In the genomic region with DNA sequence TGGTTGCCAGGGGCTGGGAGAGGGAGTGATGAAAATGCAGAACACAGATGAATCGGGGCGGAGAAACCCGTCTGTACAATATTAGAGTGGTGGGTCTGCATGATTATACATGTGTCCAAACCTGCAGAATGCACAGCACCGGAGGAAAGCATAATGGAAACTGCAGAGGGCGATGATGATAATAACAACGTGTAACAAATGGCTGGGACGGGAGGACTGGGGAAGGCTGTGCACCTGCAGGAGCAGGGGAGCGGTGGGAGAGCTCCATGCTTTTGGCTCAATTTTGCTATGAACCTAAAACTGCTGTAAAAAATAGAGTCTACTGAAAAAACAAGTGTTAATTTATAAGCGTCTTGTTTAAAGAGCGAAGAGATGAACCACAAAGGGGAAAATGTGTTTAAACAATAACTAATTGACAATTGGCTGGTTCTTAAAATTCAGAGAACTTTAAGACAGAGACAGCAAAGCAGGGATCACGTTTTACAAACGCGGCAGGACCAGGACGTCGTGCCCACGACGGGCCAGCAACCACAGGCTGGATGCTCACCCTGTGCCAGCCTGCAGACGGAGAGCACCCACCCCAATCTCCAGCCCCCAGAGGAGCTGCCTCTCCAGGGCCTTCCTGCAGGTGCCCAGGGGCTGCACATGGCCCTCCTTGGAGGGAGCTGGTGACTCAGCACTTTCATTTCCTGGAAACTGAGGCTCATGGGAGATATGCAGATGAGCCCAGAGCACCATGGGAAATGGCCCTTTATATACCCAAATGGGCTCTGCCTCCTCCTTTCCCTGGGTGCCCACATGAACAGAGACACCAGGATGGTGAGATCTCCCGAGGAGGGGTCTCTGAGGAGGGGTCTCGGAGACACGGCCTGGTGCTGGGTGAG, we compare ENCODE assay signal across 12 cellular contexts. TPM values are rescaled to one million over a fixed set of nuclear protein-coding genes. Genes with fewer than 3 reads are reported as not detected.
A peak's percentile ranks its signal among the peaks of the same experiment; 100 is the strongest.
DNase-seq lines count a peak whose midpoint lies in the region; ATAC-seq and TF ChIP-seq lines count a peak whose summit lies in the region.
"Had no signal": no experiment of that assay in that cellular context is flagged by ENCODE, and none has a peak within 500 bp of the region (broad histone marks: within the 10 kb centered on the region; RNA-seq: fewer than 3 reads in every experiment).

A gene with protein sequence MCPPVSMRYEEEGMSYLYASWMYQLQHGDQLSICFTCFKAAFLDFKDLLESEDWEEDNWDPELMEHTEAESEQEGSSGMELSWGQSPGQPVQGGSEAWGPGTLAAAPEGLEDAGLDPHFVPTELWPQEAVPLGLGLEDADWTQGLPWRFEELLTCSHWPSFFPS (plus strand): TSS at position 781 of the 884 bp plus-strand sequence. CDS start 2,904 bp downstream, outside the sequence.

- TF ChIP-seq EP300 in SK-N-SH (IDR thresholded peaks at IDR 0.05; ENCODE audit: borderline replicate concordance in 1 of 2, low read depth in 1 of 2, low read length in 1 of 2): no peak

- peak; percentile 67 for DNase-seq in activated CD4-positive, alpha-beta T cell treated with anti-CD3 and anti-CD28 coated beads, Interleukin-2, amount 10 ng/mL, durations not matched to agents 24 days and 14 days
- no peak for DNase-seq in activated CD4-positive, alpha-beta T cell treated with anti-CD3 and anti-CD28 coated beads, Interleukin-2, amount 50 U/mL, for 4 hours
- DNase-seq in LoVo (ENCODE audit: low spot score) (peak; percentile 22), SK-N-SH (peak; percentile 72), smooth muscle cell (lab: John Stamatoyannopoulos, UW; ENCODE audit: unreplicated experiment) (no peak)
- DNase-seq: GM23248, NCI-H2029 had no signal

- H3K9me2 ChIP-seq in SK-N-SH: no peaks in the 10 kb centered on the region

- H3K4me2 ChIP-seq in SK-N-SH (no peak within 1 kb of the TSS), parathyroid adenoma (ENCODE audit: low read length) (no peak within 1 kb of the TSS), smooth muscle cell (no peak within 1 kb of the TSS)

- peak within 1 kb of the TSS; percentile 25; the same call in 1 of the 2 replicates for H2AFZ ChIP-seq in SK-N-SH (ENCODE audit: low read depth)
- H2AFZ ChIP-seq in parathyroid adenoma: peak within 1 kb of the TSS; percentile 11
- H2AFZ ChIP-seq in smooth muscle cell (ENCODE audit: low read depth): no peak within 1 kb of the TSS
- H2AFZ ChIP-seq: GM23248 had no signal

- H3K9me3 ChIP-seq in SK-N-SH (no peaks in the 10 kb centered on the region), parathyroid adenoma (ENCODE audit: control insufficient read depth, low read length) (no peaks in the 10 kb centered on the region), smooth muscle cell (replicated peaks; ENCODE audit: low read depth) (no peaks in the 10 kb centered on the region)

- H3K4me3 ChIP-seq in SK-N-SH (ENCODE audit: low read depth in 2 of 2, low read length in 1 of 2) (no peak within 1 kb of the TSS; a peak in 1 of 4 replicates), parathyroid adenoma (ENCODE audit: low read depth, low read length) (no peak within 1 kb of the TSS), smooth muscle cell (no peak within 1 kb of the TSS)
- H3K4me3 ChIP-seq: GM23248 had no signal

- no peaks in the 10 kb centered on the region for H4K20me1 ChIP-seq in SK-N-SH (ENCODE audit: insufficient read depth)
- no peaks in the 10 kb centered on the region for H4K20me1 ChIP-seq in smooth muscle cell (ENCODE audit: low read depth)

- H3K36me3 ChIP-seq in SK-N-SH (replicated peaks in 1 of 2; ENCODE audit: control insufficient read depth in 1 of 2, insufficient read depth in 2 of 2, low read length in 1 of 2) (no peaks in the 10 kb centered on the region), parathyroid adenoma (ENCODE audit: control insufficient read depth, insufficient read depth, low read length) (no peaks in the 10 kb centered on the region), smooth muscle cell (ENCODE audit: low read depth) (no peaks in the 10 kb centered on the region)

- peak within 1 kb of the TSS; percentile 69 for H3K27ac Mint-ChIP-seq in activated CD4-positive, alpha-beta T cell treated with anti-CD3 and anti-CD28 coated beads, Interleukin-2, amount 10 ng/mL, durations not matched to agents 24 days and 14 days

- intact Hi-C loops in activated CD4-positive, alpha-beta T cell treated with anti-CD3 and anti-CD28 coated beads, Interleukin-2, amount 10 ng/mL, durations not matched to agents 24 days and 14 days (cut with micrococcal nuclease): no loop called here

- H3K79me2 ChIP-seq in SK-N-SH (ENCODE audit: insufficient read depth): no peaks in the 10 kb centered on the region
- no peaks in the 10 kb centered on the region for H3K79me2 ChIP-seq in parathyroid adenoma
- H3K79me2 ChIP-seq in smooth muscle cell (ENCODE audit: low read depth): no peaks in the 10 kb centered on the region

- POLR2A ChIA-PET in SK-N-SH (lab: Yijun Ruan, JAX): no interaction called here

- H3K9ac ChIP-seq in SK-N-SH (no peak within 1 kb of the TSS), parathyroid adenoma (no peak within 1 kb of the TSS), smooth muscle cell (ENCODE audit: low read depth) (no peak within 1 kb of the TSS)
- H3K9ac ChIP-seq: GM23248 had no signal

- 69% methylated on average over 21 of the region's 21 CpGs for WGBS in SK-N-SH (ENCODE audit: low lambda C conversion rate)
- 86% methylated on average over 21 of the region's 21 CpGs for WGBS in smooth muscle cell (ENCODE audit: low lambda C conversion rate)

- peak; percentile 40 for TF ChIP-seq RAD21 in SK-N-SH (IDR thresholded peaks at IDR 0.05; ENCODE audit: low read length)

- peak within 1 kb of the TSS in 1 of 2 experiments; percentile 26; a peak in 1 of 4 replicates for H3K27ac ChIP-seq in SK-N-SH (ENCODE audit: low read depth in 2 of 2, low read length in 1 of 2)
- H3K27ac ChIP-seq in parathyroid adenoma: no peak within 1 kb of the TSS
- no peak within 1 kb of the TSS for H3K27ac ChIP-seq in smooth muscle cell (ENCODE audit: low read depth)
- H3K27ac ChIP-seq: GM23248 had no signal

- H3K4me3 Mint-ChIP-seq in activated CD4-positive, alpha-beta T cell treated with anti-CD3 and anti-CD28 coated beads, Interleukin-2, amount 10 ng/mL, durations not matched to agents 24 days and 14 days: peak within 1 kb of the TSS; percentile 20

- CTCF ChIA-PET in SK-N-SH (lab: Yijun Ruan, JAX): interaction anchor here (0.6 to 5.5 kb wide), 13 partner anchors 12 to 183 kb away, joined by 3 to 76 read pairs (median 5); partner anchors contain the start of gene HEXD

- peaks cover 7% of the 10 kb centered on the region for H3K4me1 Mint-ChIP-seq in activated CD4-positive, alpha-beta T cell treated with anti-CD3 and anti-CD28 coated beads, Interleukin-2, amount 10 ng/mL, durations not matched to agents 24 days and 14 days

- H3K27me3 ChIP-seq in SK-N-SH (ENCODE audit: insufficient read depth) (no peaks in the 10 kb centered on the region; the same call in 1 of the 2 replicates), parathyroid adenoma (ENCODE audit: control insufficient read depth, insufficient read depth, low read length) (no peaks in the 10 kb centered on the region), smooth muscle cell (ENCODE audit: low read depth) (no peaks in the 10 kb centered on the region)

- H3K27me3 Mint-ChIP-seq in activated CD4-positive, alpha-beta T cell treated with anti-CD3 and anti-CD28 coated beads, Interleukin-2, amount 10 ng/mL, durations not matched to agents 24 days and 14 days: peaks cover 19% of the 10 kb centered on the region

- H3K4me1 ChIP-seq in SK-N-SH (ENCODE audit: control insufficient read depth in 1 of 2, insufficient read depth in 2 of 2, low read depth in 1 of 2, low read length in 1 of 2) (peaks cover 0 to 8% of the 10 kb centered on the region in 2 experiments; a peak in 1 of 4 replicates), parathyroid adenoma (no peaks in the 10 kb centered on the region), smooth muscle cell (ENCODE audit: low read depth) (no peaks in the 10 kb centered on the region)

- peak; percentile 15; the same call in 1 of the 2 replicates for TF ChIP-seq CTCF in SK-N-SH (IDR thresholded peaks at IDR 0.05)
- TF ChIP-seq CTCF in parathyroid adenoma (IDR thresholded peaks at IDR 0.05): no peak
- TF ChIP-seq CTCF in smooth muscle cell (IDR thresholded peaks at IDR 0.05; ENCODE audit: borderline replicate concordance, insufficient read depth, poor library complexity, severe bottlenecking): no peak

- no peaks in the 10 kb centered on the region for H3K36me3 Mint-ChIP-seq in activated CD4-positive, alpha-beta T cell treated with anti-CD3 and anti-CD28 coated beads, Interleukin-2, amount 10 ng/mL, durations not matched to agents 24 days and 14 days (ENCODE audit: low read depth)

- H3F3A ChIP-seq in SK-N-SH (replicated peaks; ENCODE audit: insufficient read depth) (peaks cover 9% of the 10 kb centered on the region), smooth muscle cell (ENCODE audit: low read depth) (no peaks in the 10 kb centered on the region)

- no peak for ATAC-seq in HG03139 (IDR thresholded peaks at IDR 0.05; ENCODE audit: unreplicated experiment)
- ATAC-seq in HG03442 (IDR thresholded peaks at IDR 0.05; ENCODE audit: unreplicated experiment): no peak

- H3K9me3 Mint-ChIP-seq in activated CD4-positive, alpha-beta T cell treated with anti-CD3 and anti-CD28 coated beads, Interleukin-2, amount 10 ng/mL, durations not matched to agents 24 days and 14 days: peaks cover 6% of the 10 kb centered on the region

TF ChIP-seq in SK-N-SH, 30 proteins besides CTCF, POLR2A, EP300 and RAD21 (continues in another document):
- TF ChIP-seq ELF1 (IDR thresholded peaks at IDR 0.05) (peak; percentile 41; the same call in 1 of the 2 replicates), SMC3 (IDR thresholded peaks at IDR 0.05; ENCODE audit: low read depth, low read length) (peak; percentile 23; the same call in 1 of the 2 replicates)

RNA-seq across cellular contexts. Expression of the gene that starts here (rescaled TPM):
- total RNA-seq in activated CD4-positive, alpha-beta T cell treated with anti-CD3 and anti-CD28 coated beads, Interleukin-2, amount 10 ng/mL, durations not matched to agents 24 days and 14 days: 0.09 TPM in 2 replicates
- polyA plus RNA-seq in SK-N-SH (2012; rRNA removed) (0.10 and 0.11 TPM in 2 replicates), smooth muscle cell (not detected in 2 replicates)
- polyA plus RNA-seq in SK-N-SH (2012; cell fraction: cytosol; rRNA removed): 0.08 and 0.12 TPM in 2 replicates
- 0.08 and 0.11 TPM in 2 replicates for polyA plus RNA-seq in SK-N-SH (2012; cell fraction: nucleus; rRNA removed)
- not detected in 2 replicates for total RNA-seq in smooth muscle cell
- total RNA-seq: Daoy, GM23248, mesenteric fat pad had no signal
- polyA plus RNA-seq: GM23248 had no signal

Comparison
In these comparisons a context has a peak if more than half of its experiments do, and no peak if none do; other contexts are left out.
1. Peak in DNase-seq in activated CD4-positive, alpha-beta T cell treated with anti-CD3 and anti-CD28 coated beads, Interleukin-2, amount 10 ng/mL, durations not matched to agents 24 days and 14 days; RNA of the gene not detected or under 1 TPM.
2. Peak in DNase-seq in SK-N-SH; RNA of the gene not detected or under 1 TPM.